ENCODE assay signal across 8 cellular contexts in genomic region chr6:43627008-43627825, GRCh38. TPM values are rescaled to one million over a fixed set of nuclear protein-coding genes. Genes with fewer than 3 reads are reported as not detected.
DNase-seq lines count a peak whose midpoint lies in the region; ATAC-seq, FAIRE-seq and TF ChIP-seq lines count a peak whose summit lies in the region.

No MANE protein-coding gene starts in this region.

- peak overlapping the region; percentile 83 for H3K27ac ChIP-seq in astrocyte (ENCODE audit: low read depth, low read length)

- H3K4me3 ChIP-seq in astrocyte (ENCODE audit: insufficient read depth, low read depth, low read length) (peak overlapping the region; percentile 38), skeletal muscle cell (ENCODE audit: low read depth, low read length) (peak overlapping the region; percentile 82)

- H3K79me2 ChIP-seq in astrocyte (ENCODE audit: insufficient read depth, low read length), result peaks cover 50% of the 10 kb centered on the region

- H2AFZ ChIP-seq in astrocyte (ENCODE audit: low read depth, low read length), result peak overlapping the region; percentile 7

- H3K4me1 Mint-ChIP-seq in stimulated activated naive CD8-positive, alpha-beta T cell treated with anti-CD3 and anti-CD28 coated beads, Interleukin-15, Interleukin-2, amounts not matched to agents 100 ng/mL and 50 ng/mL, for 24 hours (ENCODE audit: low read depth), result peaks cover 35% of the 10 kb centered on the region
- H3K4me1 Mint-ChIP-seq in astrocyte (ENCODE audit: low read depth, unreplicated experiment), result peaks cover 19% of the 10 kb centered on the region

- H3K36me3 ChIP-seq in astrocyte (ENCODE audit: insufficient read depth, low read length), result peaks cover 37% of the 10 kb centered on the region

- H3K4me3 Mint-ChIP-seq in stimulated activated naive CD8-positive, alpha-beta T cell treated with anti-CD3 and anti-CD28 coated beads, Interleukin-15, Interleukin-2, amounts not matched to agents 100 ng/mL and 50 ng/mL, for 24 hours, result peak overlapping the region; percentile 96
- peak overlapping the region; percentile 98 for H3K4me3 Mint-ChIP-seq in astrocyte (ENCODE audit: unreplicated experiment)

- H3K9me3 ChIP-seq in astrocyte (ENCODE audit: insufficient read depth, low read depth, low read length), result no peaks in the 10 kb centered on the region

- peak overlapping the region; percentile 80 for H3K9ac ChIP-seq in astrocyte (ENCODE audit: low read length)

- TF ChIP-seq CTCF in astrocyte (IDR thresholded peaks at IDR 0.05; ENCODE audit: insufficient read depth, low read depth, low read length), result no peak

- H3K36me3 Mint-ChIP-seq in stimulated activated naive CD8-positive, alpha-beta T cell treated with anti-CD3 and anti-CD28 coated beads, Interleukin-15, Interleukin-2, amounts not matched to agents 100 ng/mL and 50 ng/mL, for 24 hours (ENCODE audit: low read depth), result peaks cover 50% of the 10 kb centered on the region
- peaks cover 35% of the 10 kb centered on the region for H3K36me3 Mint-ChIP-seq in astrocyte (ENCODE audit: low read depth, unreplicated experiment)

- H3K27me3 Mint-ChIP-seq in stimulated activated naive CD8-positive, alpha-beta T cell treated with anti-CD3 and anti-CD28 coated beads, Interleukin-15, Interleukin-2, amounts not matched to agents 100 ng/mL and 50 ng/mL, for 24 hours, result no peaks in the 10 kb centered on the region
- no peaks in the 10 kb centered on the region for H3K27me3 Mint-ChIP-seq in astrocyte (ENCODE audit: low read depth, unreplicated experiment)

- ATAC-seq in stimulated activated naive CD8-positive, alpha-beta T cell treated with anti-CD3 and anti-CD28 coated beads, Interleukin-15, Interleukin-2, amounts not matched to agents 100 U/mL and 50 U/mL, for 24 hours, result no peak
- ATAC-seq in GM19023 (IDR thresholded peaks at IDR 0.05; ENCODE audit: unreplicated experiment) (no peak), GM19455 (IDR thresholded peaks at IDR 0.05; ENCODE audit: unreplicated experiment) (no peak)

- no peaks in the 10 kb centered on the region for H3K9me3 Mint-ChIP-seq in stimulated activated naive CD8-positive, alpha-beta T cell treated with anti-CD3 and anti-CD28 coated beads, Interleukin-15, Interleukin-2, amounts not matched to agents 100 ng/mL and 50 ng/mL, for 24 hours
- no peaks in the 10 kb centered on the region for H3K9me3 Mint-ChIP-seq in astrocyte (ENCODE audit: unreplicated experiment)

- no peaks in the 10 kb centered on the region for H3K27me3 ChIP-seq in astrocyte (ENCODE audit: insufficient read depth, low read length)

- peaks cover 6% of the 10 kb centered on the region for H4K20me1 ChIP-seq in astrocyte (ENCODE audit: insufficient read depth, low read length)

- peak overlapping the region; percentile 84 for H3K27ac Mint-ChIP-seq in stimulated activated naive CD8-positive, alpha-beta T cell treated with anti-CD3 and anti-CD28 coated beads, Interleukin-15, Interleukin-2, amounts not matched to agents 100 ng/mL and 50 ng/mL, for 24 hours
- H3K27ac Mint-ChIP-seq in astrocyte (ENCODE audit: unreplicated experiment), result peak overlapping the region; percentile 100

- no peak for DNase-seq in stimulated activated naive CD8-positive, alpha-beta T cell treated with anti-CD3 and anti-CD28 coated beads, Interleukin-15, Interleukin-2, amounts not matched to agents 100 U/mL and 50 U/mL, for 24 hours
- peak; percentile 91 for DNase-seq in NCI-H510A (lab: John Stamatoyannopoulos, UW)
- peak; percentile 92 for DNase-seq in astrocyte (ENCODE audit: low read depth)
- peak; percentile 23 for DNase-seq in iPS-NIHi11 (ENCODE audit: low spot score)
- DNase-seq in skeletal muscle cell (ENCODE audit: low read depth), result peak; percentile 96

- peak overlapping the region; percentile 99 for H3K4me2 ChIP-seq in astrocyte (ENCODE audit: low read length)

- H3K4me1 ChIP-seq in astrocyte (ENCODE audit: insufficient read depth, low read length), result peaks cover 26% of the 10 kb centered on the region

- FAIRE-seq in astrocyte (lab: Jason Lieb, UNC), result peak; percentile 47

RNA-seq across cellular contexts. Expression of gene GTPBP2, which starts 1.8 kb away (rescaled TPM):
- total RNA-seq in astrocyte, result 86.6 and 90.6 TPM in 2 replicates

RNA-seq across cellular contexts. Expression of gene MAD2L1BP, which starts 8.4 kb away (rescaled TPM):
- total RNA-seq in astrocyte, result 28.0 and 32.2 TPM in 2 replicates

RNA-seq across cellular contexts. Expression of gene RSPH9, which starts 17.6 kb away (rescaled TPM):
- total RNA-seq in astrocyte, result 0.30 and 0.55 TPM in 2 replicates

RNA-seq across cellular contexts. Expression of gene POLH, which starts 51.2 kb away (rescaled TPM):
- 53.0 and 58.0 TPM in 2 replicates for total RNA-seq in astrocyte

RNA-seq across cellular contexts. Expression of gene XPO5, which starts 51.4 kb away (rescaled TPM):
- total RNA-seq in astrocyte, result 53.0 and 62.6 TPM in 2 replicates
